Comparison of ENCODE assay signal across 1 cellular context in the genomic region with DNA sequence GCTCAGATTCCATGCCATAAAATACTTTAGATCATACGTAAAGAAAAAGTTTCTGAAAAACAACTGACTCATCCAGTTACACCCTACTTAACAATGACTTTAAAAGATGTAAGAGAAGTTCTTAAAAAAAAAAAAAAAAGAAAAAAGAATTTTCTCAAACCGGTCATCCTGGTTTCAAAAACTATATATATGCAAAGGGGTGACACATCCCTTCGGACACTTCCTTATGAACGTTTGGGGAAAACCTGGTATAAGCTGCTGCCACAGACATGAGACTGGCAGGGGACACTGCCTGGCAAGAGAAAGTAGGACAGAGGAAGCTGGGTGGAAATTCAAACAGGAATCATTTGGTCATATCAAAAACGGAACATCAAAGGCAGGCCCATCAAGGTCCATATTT.
TF ChIP-seq lines count a peak whose summit lies in the region.

No MANE protein-coding gene starts in this region.

TF ChIP-seq in HCT116, 20 proteins besides CTCF, POLR2A, EP300 and RAD21 (continued from another document):
- TF ChIP-seq, protein P1, sequence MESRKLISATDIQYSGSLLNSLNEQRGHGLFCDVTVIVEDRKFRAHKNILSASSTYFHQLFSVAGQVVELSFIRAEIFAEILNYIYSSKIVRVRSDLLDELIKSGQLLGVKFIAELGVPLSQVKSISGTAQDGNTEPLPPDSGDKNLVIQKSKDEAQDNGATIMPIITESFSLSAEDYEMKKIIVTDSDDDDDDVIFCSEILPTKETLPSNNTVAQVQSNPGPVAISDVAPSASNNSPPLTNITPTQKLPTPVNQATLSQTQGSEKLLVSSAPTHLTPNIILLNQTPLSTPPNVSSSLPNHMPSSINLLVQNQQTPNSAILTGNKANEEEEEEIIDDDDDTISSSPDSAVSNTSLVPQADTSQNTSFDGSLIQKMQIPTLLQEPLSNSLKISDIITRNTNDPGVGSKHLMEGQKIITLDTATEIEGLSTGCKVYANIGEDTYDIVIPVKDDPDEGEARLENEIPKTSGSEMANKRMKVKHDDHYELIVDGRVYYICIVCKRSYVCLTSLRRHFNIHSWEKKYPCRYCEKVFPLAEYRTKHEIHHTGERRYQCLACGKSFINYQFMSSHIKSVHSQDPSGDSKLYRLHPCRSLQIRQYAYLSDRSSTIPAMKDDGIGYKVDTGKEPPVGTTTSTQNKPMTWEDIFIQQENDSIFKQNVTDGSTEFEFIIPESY (IDR thresholded peaks at IDR 0.05; ENCODE audit: extremely low read depth, insufficient replicate concordance, low read length), result no peak
- TF ChIP-seq ZNF274 (IDR thresholded peaks at IDR 0.05; ENCODE audit: low read depth, low read length), result no peak
- no peak; the same call in 1 of the 2 replicates for TF ChIP-seq SP1 (IDR thresholded peaks at IDR 0.05; ENCODE audit: low read depth)
- no peak for TF ChIP-seq EZH2phosphoT487 (IDR thresholded peaks at IDR 0.05; ENCODE audit: borderline replicate concordance)
- no peak for TF ChIP-seq CBX3 (IDR thresholded peaks at IDR 0.05; ENCODE audit: low read depth)
- TF ChIP-seq JUND (IDR thresholded peaks at IDR 0.05), result no peak
- TF ChIP-seq POLR2AphosphoS5 (IDR thresholded peaks at IDR 0.05; ENCODE audit: low read depth, low read length), result no peak
- TF ChIP-seq, protein P2, sequence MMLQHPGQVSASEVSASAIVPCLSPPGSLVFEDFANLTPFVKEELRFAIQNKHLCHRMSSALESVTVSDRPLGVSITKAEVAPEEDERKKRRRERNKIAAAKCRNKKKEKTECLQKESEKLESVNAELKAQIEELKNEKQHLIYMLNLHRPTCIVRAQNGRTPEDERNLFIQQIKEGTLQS (IDR thresholded peaks at IDR 0.05), result no peak
- no peak for TF ChIP-seq EZH2 (IDR thresholded peaks at IDR 0.05)
